In the genomic region with DNA sequence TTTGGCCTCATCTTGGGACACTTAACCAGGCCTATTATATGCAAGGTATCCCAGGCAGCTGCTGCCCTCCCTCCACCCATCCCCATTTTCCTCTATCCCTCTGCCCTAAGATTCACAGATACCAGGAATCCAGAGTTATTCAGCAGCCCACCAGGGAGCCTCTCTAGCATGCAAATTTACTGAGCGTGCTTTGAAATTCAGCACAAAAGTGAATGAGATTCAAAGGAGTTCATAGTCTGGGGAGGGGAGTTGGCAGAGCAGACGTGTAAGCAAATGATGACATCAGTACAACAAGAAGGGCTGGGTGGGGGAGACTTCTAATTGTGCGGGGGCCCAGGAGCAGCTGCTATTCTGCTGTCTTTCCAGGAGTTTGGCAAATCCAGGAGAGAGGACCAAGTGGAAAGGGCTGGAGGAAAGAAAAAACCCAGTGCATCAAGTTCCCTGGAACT, we compare ENCODE assay signal across 1 cellular context.
TF ChIP-seq lines count a peak whose summit lies in the region.

No MANE protein-coding gene starts in this region.

TF ChIP-seq in GM23338, 12 proteins besides CTCF, POLR2A, EP300 and RAD21:
- TF ChIP-seq, protein P1, sequence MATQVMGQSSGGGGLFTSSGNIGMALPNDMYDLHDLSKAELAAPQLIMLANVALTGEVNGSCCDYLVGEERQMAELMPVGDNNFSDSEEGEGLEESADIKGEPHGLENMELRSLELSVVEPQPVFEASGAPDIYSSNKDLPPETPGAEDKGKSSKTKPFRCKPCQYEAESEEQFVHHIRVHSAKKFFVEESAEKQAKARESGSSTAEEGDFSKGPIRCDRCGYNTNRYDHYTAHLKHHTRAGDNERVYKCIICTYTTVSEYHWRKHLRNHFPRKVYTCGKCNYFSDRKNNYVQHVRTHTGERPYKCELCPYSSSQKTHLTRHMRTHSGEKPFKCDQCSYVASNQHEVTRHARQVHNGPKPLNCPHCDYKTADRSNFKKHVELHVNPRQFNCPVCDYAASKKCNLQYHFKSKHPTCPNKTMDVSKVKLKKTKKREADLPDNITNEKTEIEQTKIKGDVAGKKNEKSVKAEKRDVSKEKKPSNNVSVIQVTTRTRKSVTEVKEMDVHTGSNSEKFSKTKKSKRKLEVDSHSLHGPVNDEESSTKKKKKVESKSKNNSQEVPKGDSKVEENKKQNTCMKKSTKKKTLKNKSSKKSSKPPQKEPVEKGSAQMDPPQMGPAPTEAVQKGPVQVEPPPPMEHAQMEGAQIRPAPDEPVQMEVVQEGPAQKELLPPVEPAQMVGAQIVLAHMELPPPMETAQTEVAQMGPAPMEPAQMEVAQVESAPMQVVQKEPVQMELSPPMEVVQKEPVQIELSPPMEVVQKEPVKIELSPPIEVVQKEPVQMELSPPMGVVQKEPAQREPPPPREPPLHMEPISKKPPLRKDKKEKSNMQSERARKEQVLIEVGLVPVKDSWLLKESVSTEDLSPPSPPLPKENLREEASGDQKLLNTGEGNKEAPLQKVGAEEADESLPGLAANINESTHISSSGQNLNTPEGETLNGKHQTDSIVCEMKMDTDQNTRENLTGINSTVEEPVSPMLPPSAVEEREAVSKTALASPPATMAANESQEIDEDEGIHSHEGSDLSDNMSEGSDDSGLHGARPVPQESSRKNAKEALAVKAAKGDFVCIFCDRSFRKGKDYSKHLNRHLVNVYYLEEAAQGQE (IDR thresholded peaks at IDR 0.05; ENCODE audit: unreplicated experiment), result no peak
- TF ChIP-seq NANOG (IDR thresholded peaks at IDR 0.05; ENCODE audit: borderline replicate concordance) (peak; percentile 74; the same call in 1 of the 2 replicates), CREB1 (CRISPR knock-in tag; IDR thresholded peaks at IDR 0.05; ENCODE audit: low read depth) (peak; percentile 51; the same call in 1 of the 2 replicates)
